ENCODE assay signal across 13 cellular contexts in the genomic region with DNA sequence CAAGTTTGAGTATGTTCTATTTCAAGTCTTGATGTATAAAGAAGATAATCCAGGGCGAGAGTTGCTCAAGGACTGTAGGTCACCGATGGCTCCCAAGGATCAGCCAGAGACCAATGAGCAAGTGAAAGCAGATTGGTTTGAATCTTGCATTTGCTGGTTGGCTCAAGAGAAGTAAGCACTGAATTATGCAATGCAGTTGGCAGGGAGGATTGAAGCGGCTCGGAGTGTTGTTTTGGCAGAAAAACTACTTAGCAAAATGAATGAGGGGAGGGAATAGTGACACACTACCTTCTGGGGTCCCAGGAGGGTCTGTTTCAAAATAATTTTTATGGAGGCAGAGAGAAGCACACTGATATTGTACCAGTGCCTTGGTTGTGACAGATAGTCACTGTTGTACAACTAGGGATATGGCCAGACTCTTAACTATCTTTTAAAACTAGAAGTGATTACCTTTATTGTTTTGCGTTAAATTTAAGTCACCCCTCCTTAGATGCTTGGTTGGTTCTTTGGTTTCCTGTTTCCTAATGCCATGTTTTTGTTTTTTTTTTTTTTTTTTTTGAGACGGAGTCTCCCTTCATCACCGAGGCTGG. TPM values are rescaled to one million over a fixed set of nuclear protein-coding genes. Genes with fewer than 3 reads are reported as not detected.
DNase-seq lines count a peak whose midpoint lies in the region; ATAC-seq and TF ChIP-seq lines count a peak whose summit lies in the region.
"Had no signal": no experiment of that assay in that cellular context is flagged by ENCODE, and none has a peak within 500 bp of the region (broad histone marks: within the 10 kb centered on the region; RNA-seq: fewer than 3 reads in every experiment).

No MANE protein-coding gene starts in this region.

- H3K27me3 ChIP-seq in BE2C = no peaks in the 10 kb centered on the region

- H3K4me3 ChIP-seq in choroid plexus epithelial cell (ENCODE audit: low read depth, low read length) (no peak overlapping the region), BE2C (ENCODE audit: low read depth, low read length) (no peak overlapping the region)

- H3K4me1 Mint-ChIP-seq in type B pancreatic cell (ENCODE audit: unreplicated experiment) = peaks cover 29% of the 10 kb centered on the region

- no peaks in the 10 kb centered on the region for H3K9me3 Mint-ChIP-seq in type B pancreatic cell

- H3K27me3 Mint-ChIP-seq in type B pancreatic cell = no peaks in the 10 kb centered on the region

- H3K4me3 Mint-ChIP-seq in type B pancreatic cell = no peak overlapping the region

- DNase-seq in NCI-H226 (peak; percentile 18), choroid plexus epithelial cell (ENCODE audit: low read depth) (peak; percentile 63), left lobe of liver (ENCODE audit: low spot score) (peak; percentile 56), type B pancreatic cell (ENCODE audit: extremely low spot score, unreplicated experiment) (no peak), BE2C (no peak), ecto neural progenitor cell (ENCODE audit: low spot score) (no peak), amniotic stem cell (lab: John Stamatoyannopoulos, UW) (no peak)
- DNase-seq: activated CD4-positive, CD25-positive, alpha-beta regulatory T cell treated with anti-CD3 and anti-CD28 coated beads, Interleukin-2, amount 50 U/mL, for 72 hours; activated naive CD4-positive, alpha-beta T cell treated with anti-CD3 and anti-CD28 coated beads, Interleukin-2, amount 50 U/mL, for 16 hours; erythroblast; NCI-H187 treated with DMSO at 0.1 percent for 48 hours; RPMI8226 had no signal

- no peaks in the 10 kb centered on the region for H3K4me1 ChIP-seq in BE2C

- H3K27ac Mint-ChIP-seq in type B pancreatic cell = peak overlapping the region; percentile 7

- TF ChIP-seq CTCF in choroid plexus epithelial cell (conservative IDR thresholded peaks at IDR 0.05; ENCODE audit: low read depth, low read length) (no peak), type B pancreatic cell (conservative IDR thresholded peaks at IDR 0.05) (no peak), BE2C (IDR thresholded peaks at IDR 0.05; ENCODE audit: low read depth, low read length) (no peak)

- peaks cover 33% of the 10 kb centered on the region for H3K36me3 Mint-ChIP-seq in type B pancreatic cell

- peak; percentile 97 for ATAC-seq in left lobe of liver
- no peak for ATAC-seq in HG02588 (IDR thresholded peaks at IDR 0.05; ENCODE audit: unreplicated experiment)

- H3K9me3 ChIP-seq in BE2C = no peaks in the 10 kb centered on the region

- no peaks in the 10 kb centered on the region for H3K36me3 ChIP-seq in BE2C

RNA-seq across cellular contexts. Expression of a gene that starts 15.7 kb away (rescaled TPM):
- 14.0 TPM for total RNA-seq in left lobe of liver
- 61.3 and 99.9 TPM in 2 replicates for total RNA-seq in type B pancreatic cell (ENCODE audit: low replicate concordance)
- 0.49 TPM for polyA plus RNA-seq in BE2C (2012; ENCODE audit: insufficient read depth, insufficient read length, low read depth)

Comparison
In these comparisons a context has a peak if more than half of its experiments do, and no peak if none do; other contexts are left out.
1. DNase-seq: peak in NCI-H226 (single experiment), choroid plexus epithelial cell (single experiment) and left lobe of liver (single experiment); none in type B pancreatic cell (single experiment), BE2C (single experiment), ecto neural progenitor cell (single experiment) and amniotic stem cell (single experiment).